In genomic region chr1:228865613-228866320, GRCh38 we compare ENCODE assay signal across 3 cellular contexts.
TF ChIP-seq lines count a peak whose summit lies in the region.

No MANE protein-coding gene starts in this region.

TF ChIP-seq in SK-N-SH, 30 proteins besides CTCF, POLR2A, EP300 and RAD21 (continued from another document):
- TF ChIP-seq RCOR1 (IDR thresholded peaks at IDR 0.05; ENCODE audit: low read length) (peak; percentile 76), USF1 (IDR thresholded peaks at IDR 0.05; ENCODE audit: borderline replicate concordance, low read depth) (no peak), CHD2 (IDR thresholded peaks at IDR 0.05; ENCODE audit: low read length, partially characterized antibody) (peak; percentile 60), SIN3A (IDR thresholded peaks at IDR 0.05; ENCODE audit: borderline replicate concordance, low read depth, low read length) (no peak)

TF ChIP-seq in SK-N-SH treated with all-trans-retinoic acid at 6 μM for 48 hours, 23 proteins besides CTCF, POLR2A, EP300 and RAD21 (continued from another document):
- TF ChIP-seq PATZ1 (CRISPR knock-in tag; IDR thresholded peaks at IDR 0.05; ENCODE audit: borderline replicate concordance) (no peak), ZFP3 (CRISPR knock-in tag; IDR thresholded peaks at IDR 0.05) (no peak), BACH2 (CRISPR knock-in tag; IDR thresholded peaks at IDR 0.05; ENCODE audit: borderline replicate concordance) (no peak), ZC3H10 (CRISPR knock-in tag; IDR thresholded peaks at IDR 0.05) (no peak), PPARA (CRISPR knock-in tag; IDR thresholded peaks at IDR 0.05; ENCODE audit: borderline replicate concordance) (no peak), ESRRG (CRISPR knock-in tag; IDR thresholded peaks at IDR 0.05) (no peak), ZFP30 (CRISPR knock-in tag; IDR thresholded peaks at IDR 0.05) (no peak), ZNF8 (CRISPR knock-in tag; IDR thresholded peaks at IDR 0.05) (no peak), TCF4 (CRISPR knock-in tag; IDR thresholded peaks at IDR 0.05; ENCODE audit: borderline replicate concordance) (no peak)
TF ChIP-seq in SK-N-SH treated with all-trans-retinoic acid at 6 μM for 48 hours: peak in this region for 0.

TF ChIP-seq in H1, 55 proteins besides CTCF, POLR2A, EP300 and RAD21 (continued from another document):
- TF ChIP-seq JUND (IDR thresholded peaks at IDR 0.05; ENCODE audit: low read length) (no peak), TEAD4 (IDR thresholded peaks at IDR 0.05; ENCODE audit: low read depth, low read length) (no peak), CHD2 (IDR thresholded peaks at IDR 0.05; ENCODE audit: low read length) (no peak), TBP (IDR thresholded peaks at IDR 0.05; ENCODE audit: low read depth, low read length) (no peak), MAFK (IDR thresholded peaks at IDR 0.05; ENCODE audit: low read depth, low read length) (no peak)
TF ChIP-seq in H1: peak in this region for 0.
